9 cellular contexts compared by ENCODE assay signal in the genomic region with DNA sequence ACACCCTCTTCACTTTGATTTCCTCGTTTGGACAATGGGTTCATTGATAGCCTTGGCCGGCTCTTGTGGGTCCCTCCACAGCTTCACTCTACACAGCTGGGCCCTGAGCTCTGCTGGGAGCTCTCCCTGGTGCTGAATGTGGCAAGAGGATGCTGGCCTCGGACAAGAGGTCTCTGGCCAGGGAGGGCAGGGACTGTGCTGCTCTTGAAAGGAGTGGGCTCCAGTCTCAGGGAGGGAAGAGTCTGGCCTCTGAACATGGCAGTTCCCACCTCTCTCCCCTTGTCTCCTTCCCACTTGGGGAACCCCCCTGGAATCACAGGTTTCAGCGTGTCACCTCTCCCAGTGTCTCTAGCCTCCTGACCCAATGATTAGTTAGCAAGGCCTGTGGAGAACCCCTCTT.
DNase-seq lines count a peak whose midpoint lies in the region; ATAC-seq lines count a peak whose summit lies in the region.
"Had no signal": no experiment of that assay in that cellular context is flagged by ENCODE, and none has a peak within 500 bp of the region (broad histone marks: within the 10 kb centered on the region; RNA-seq: fewer than 3 reads in every experiment).

No MANE protein-coding gene starts in this region.

- DNase-seq in AML-193 (lab: John Stamatoyannopoulos, UW), result peak; percentile 32 to 40
- peak; percentile 61 for DNase-seq in HK-2 (ENCODE audit: unreplicated experiment)
- DNase-seq in activated CD4-positive, alpha-beta T cell treated with anti-CD3 and anti-CD28 coated beads, Interleukin-2, amount 50 U/mL, for 48 hours, result peak; percentile 24 to 38
- DNase-seq in head of caudate nucleus, result peak in 41 of 42 donors; percentile 56 to 92 (median 81)
- DNase-seq in putamen (ENCODE audit: low spot score), result peak; percentile 87
- no peak for DNase-seq in NCI-H187 (lab: John Stamatoyannopoulos, UW)
- no peak for DNase-seq in D341Med (ENCODE audit: low spot score)

- ATAC-seq in HG03571 (IDR thresholded peaks at IDR 0.05; ENCODE audit: unreplicated experiment), result no peak
- ATAC-seq: activated naive CD4-positive, alpha-beta T cell treated with anti-CD3 and anti-CD28 coated beads, Interleukin-2, amount 50 U/mL, for 72 hours had no signal

- intact Hi-C loops in head of caudate nucleus (cut with DNase I), result no loop called here

Comparison
In these comparisons a context has a peak if more than half of its experiments do, and no peak if none do; other contexts are left out.
1. DNase-seq: peak in AML-193 (2 of 2), HK-2 (single experiment), activated CD4-positive, alpha-beta T cell treated with anti-CD3 and anti-CD28 coated beads, Interleukin-2, amount 50 U/mL, for 48 hours (2 of 2), head of caudate nucleus (41 of 42) and putamen (single experiment); none in NCI-H187 (0 of 2) and D341Med (single experiment).